In the genomic region with DNA sequence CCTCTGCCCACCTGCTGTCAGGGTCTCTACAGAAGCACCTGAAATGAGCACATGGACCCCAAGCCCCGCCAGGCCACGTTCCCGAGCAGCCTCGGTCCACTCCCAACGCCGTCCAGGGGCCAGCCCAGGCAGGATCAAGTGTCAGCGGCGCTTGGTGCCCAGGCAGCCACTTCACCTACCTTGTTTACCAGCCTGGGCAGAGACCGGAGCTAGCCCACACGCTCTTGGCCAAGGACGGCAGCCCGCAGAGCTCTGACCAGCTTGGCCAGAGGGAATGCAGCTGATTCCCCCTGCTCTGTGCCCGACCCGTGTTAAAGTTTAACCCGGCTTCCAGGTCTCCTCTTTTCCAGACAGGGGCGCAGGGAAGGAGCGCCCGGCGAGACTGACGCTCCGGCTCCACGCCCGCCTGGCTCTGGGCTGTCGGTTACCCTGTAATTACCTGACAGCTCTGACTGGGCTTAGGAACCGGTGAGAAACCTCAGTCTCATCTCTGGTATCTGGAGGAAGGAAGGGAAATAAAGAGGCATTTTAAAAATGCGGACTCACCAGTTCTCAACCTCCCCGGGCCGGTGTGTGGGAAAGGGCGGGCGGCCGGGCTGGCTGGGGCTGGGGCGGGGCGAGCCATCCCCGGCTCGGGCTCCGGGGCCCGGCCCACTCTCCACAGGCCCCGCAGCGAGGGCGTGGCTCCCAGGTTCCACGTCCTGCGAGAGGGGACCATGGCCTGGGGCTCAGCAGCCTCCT, we compare ENCODE assay signal across 1 cellular context.
TF ChIP-seq lines count a peak whose summit lies in the region.

No MANE protein-coding gene starts in this region.

TF ChIP-seq in HepG2, 621 proteins besides CTCF, POLR2A, EP300 and RAD21 (continued from another document and continues in another):
- 0 out of 2 replicates have a peak, but pooled peaks have one; percentile 14 for TF ChIP-seq ZNF484 (CRISPR knock-in tag; IDR thresholded peaks at IDR 0.05; ENCODE audit: borderline replicate concordance, low read depth)
- TF ChIP-seq, protein P1, sequence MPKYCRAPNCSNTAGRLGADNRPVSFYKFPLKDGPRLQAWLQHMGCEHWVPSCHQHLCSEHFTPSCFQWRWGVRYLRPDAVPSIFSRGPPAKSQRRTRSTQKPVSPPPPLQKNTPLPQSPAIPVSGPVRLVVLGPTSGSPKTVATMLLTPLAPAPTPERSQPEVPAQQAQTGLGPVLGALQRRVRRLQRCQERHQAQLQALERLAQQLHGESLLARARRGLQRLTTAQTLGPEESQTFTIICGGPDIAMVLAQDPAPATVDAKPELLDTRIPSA (CRISPR knock-in tag; IDR thresholded peaks at IDR 0.05; ENCODE audit: borderline replicate concordance) = 0 out of 2 replicates have a peak, but pooled peaks have one; percentile 14
- TF ChIP-seq, protein P2, sequence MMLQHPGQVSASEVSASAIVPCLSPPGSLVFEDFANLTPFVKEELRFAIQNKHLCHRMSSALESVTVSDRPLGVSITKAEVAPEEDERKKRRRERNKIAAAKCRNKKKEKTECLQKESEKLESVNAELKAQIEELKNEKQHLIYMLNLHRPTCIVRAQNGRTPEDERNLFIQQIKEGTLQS (CRISPR knock-in tag; IDR thresholded peaks at IDR 0.05) = no peak
- TF ChIP-seq, protein P3, sequence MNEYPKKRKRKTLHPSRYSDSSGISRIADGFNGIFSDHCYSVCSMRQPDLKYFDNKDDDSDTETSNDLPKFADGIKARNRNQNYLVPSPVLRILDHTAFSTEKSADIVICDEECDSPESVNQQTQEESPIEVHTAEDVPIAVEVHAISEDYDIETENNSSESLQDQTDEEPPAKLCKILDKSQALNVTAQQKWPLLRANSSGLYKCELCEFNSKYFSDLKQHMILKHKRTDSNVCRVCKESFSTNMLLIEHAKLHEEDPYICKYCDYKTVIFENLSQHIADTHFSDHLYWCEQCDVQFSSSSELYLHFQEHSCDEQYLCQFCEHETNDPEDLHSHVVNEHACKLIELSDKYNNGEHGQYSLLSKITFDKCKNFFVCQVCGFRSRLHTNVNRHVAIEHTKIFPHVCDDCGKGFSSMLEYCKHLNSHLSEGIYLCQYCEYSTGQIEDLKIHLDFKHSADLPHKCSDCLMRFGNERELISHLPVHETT (CRISPR knock-in tag; conservative IDR thresholded peaks at IDR 0.05) = 0 out of 2 replicates have a peak, but pooled peaks have one; percentile 54
- peak; percentile 71; the same call in 1 of the 2 replicates for TF ChIP-seq ZNF563 (CRISPR knock-in tag; IDR thresholded peaks at IDR 0.05)
- peak; percentile 33; the same call in 1 of the 2 replicates for TF ChIP-seq CREM (IDR thresholded peaks at IDR 0.05)
- TF ChIP-seq CREM (CRISPR knock-in tag; IDR thresholded peaks at IDR 0.05) = no peak
- TF ChIP-seq, protein P4, sequence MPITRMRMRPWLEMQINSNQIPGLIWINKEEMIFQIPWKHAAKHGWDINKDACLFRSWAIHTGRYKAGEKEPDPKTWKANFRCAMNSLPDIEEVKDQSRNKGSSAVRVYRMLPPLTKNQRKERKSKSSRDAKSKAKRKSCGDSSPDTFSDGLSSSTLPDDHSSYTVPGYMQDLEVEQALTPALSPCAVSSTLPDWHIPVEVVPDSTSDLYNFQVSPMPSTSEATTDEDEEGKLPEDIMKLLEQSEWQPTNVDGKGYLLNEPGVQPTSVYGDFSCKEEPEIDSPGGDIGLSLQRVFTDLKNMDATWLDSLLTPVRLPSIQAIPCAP (CRISPR knock-in tag; IDR thresholded peaks at IDR 0.05; ENCODE audit: low read depth) = peak; percentile 13; the same call in 1 of the 2 replicates
- TF ChIP-seq ZNF570 (CRISPR knock-in tag; IDR thresholded peaks at IDR 0.05; ENCODE audit: borderline replicate concordance) = no peak
- TF ChIP-seq, protein P5, sequence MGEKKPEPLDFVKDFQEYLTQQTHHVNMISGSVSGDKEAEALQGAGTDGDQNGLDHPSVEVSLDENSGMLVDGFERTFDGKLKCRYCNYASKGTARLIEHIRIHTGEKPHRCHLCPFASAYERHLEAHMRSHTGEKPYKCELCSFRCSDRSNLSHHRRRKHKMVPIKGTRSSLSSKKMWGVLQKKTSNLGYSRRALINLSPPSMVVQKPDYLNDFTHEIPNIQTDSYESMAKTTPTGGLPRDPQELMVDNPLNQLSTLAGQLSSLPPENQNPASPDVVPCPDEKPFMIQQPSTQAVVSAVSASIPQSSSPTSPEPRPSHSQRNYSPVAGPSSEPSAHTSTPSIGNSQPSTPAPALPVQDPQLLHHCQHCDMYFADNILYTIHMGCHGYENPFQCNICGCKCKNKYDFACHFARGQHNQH (CRISPR knock-in tag; IDR thresholded peaks at IDR 0.05) = peak; percentile 87
- TF ChIP-seq, protein P6, sequence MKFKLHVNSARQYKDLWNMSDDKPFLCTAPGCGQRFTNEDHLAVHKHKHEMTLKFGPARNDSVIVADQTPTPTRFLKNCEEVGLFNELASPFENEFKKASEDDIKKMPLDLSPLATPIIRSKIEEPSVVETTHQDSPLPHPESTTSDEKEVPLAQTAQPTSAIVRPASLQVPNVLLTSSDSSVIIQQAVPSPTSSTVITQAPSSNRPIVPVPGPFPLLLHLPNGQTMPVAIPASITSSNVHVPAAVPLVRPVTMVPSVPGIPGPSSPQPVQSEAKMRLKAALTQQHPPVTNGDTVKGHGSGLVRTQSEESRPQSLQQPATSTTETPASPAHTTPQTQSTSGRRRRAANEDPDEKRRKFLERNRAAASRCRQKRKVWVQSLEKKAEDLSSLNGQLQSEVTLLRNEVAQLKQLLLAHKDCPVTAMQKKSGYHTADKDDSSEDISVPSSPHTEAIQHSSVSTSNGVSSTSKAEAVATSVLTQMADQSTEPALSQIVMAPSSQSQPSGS (CRISPR knock-in tag; IDR thresholded peaks at IDR 0.05) = peak; percentile 39; the same call in 1 of the 2 replicates
- no peak for TF ChIP-seq CAMTA2 (CRISPR knock-in tag; IDR thresholded peaks at IDR 0.05; ENCODE audit: borderline replicate concordance)
- TF ChIP-seq, protein P7, sequence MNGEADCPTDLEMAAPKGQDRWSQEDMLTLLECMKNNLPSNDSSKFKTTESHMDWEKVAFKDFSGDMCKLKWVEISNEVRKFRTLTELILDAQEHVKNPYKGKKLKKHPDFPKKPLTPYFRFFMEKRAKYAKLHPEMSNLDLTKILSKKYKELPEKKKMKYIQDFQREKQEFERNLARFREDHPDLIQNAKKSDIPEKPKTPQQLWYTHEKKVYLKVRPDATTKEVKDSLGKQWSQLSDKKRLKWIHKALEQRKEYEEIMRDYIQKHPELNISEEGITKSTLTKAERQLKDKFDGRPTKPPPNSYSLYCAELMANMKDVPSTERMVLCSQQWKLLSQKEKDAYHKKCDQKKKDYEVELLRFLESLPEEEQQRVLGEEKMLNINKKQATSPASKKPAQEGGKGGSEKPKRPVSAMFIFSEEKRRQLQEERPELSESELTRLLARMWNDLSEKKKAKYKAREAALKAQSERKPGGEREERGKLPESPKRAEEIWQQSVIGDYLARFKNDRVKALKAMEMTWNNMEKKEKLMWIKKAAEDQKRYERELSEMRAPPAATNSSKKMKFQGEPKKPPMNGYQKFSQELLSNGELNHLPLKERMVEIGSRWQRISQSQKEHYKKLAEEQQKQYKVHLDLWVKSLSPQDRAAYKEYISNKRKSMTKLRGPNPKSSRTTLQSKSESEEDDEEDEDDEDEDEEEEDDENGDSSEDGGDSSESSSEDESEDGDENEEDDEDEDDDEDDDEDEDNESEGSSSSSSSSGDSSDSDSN (CRISPR knock-in tag; IDR thresholded peaks at IDR 0.05) = peak; percentile 95
- TF ChIP-seq, protein P8, sequence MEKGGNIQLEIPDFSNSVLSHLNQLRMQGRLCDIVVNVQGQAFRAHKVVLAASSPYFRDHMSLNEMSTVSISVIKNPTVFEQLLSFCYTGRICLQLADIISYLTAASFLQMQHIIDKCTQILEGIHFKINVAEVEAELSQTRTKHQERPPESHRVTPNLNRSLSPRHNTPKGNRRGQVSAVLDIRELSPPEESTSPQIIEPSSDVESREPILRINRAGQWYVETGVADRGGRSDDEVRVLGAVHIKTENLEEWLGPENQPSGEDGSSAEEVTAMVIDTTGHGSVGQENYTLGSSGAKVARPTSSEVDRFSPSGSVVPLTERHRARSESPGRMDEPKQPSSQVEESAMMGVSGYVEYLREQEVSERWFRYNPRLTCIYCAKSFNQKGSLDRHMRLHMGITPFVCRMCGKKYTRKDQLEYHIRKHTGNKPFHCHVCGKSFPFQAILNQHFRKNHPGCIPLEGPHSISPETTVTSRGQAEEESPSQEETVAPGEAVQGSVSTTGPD (CRISPR knock-in tag; IDR thresholded peaks at IDR 0.05) = no peak
- TF ChIP-seq, protein P9, sequence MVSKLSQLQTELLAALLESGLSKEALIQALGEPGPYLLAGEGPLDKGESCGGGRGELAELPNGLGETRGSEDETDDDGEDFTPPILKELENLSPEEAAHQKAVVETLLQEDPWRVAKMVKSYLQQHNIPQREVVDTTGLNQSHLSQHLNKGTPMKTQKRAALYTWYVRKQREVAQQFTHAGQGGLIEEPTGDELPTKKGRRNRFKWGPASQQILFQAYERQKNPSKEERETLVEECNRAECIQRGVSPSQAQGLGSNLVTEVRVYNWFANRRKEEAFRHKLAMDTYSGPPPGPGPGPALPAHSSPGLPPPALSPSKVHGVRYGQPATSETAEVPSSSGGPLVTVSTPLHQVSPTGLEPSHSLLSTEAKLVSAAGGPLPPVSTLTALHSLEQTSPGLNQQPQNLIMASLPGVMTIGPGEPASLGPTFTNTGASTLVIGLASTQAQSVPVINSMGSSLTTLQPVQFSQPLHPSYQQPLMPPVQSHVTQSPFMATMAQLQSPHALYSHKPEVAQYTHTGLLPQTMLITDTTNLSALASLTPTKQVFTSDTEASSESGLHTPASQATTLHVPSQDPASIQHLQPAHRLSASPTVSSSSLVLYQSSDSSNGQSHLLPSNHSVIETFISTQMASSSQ (IDR thresholded peaks at IDR 0.05; ENCODE audit: low read depth) = peak; percentile 96
- TF ChIP-seq, protein P9 (CRISPR knock-in tag; IDR thresholded peaks at IDR 0.05; ENCODE audit: borderline replicate concordance) = peak; percentile 99
- TF ChIP-seq, protein P10, sequence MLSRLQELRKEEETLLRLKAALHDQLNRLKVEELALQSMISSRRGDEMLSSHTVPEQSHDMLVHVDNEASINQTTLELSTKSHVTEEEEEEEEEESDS (CRISPR knock-in tag; IDR thresholded peaks at IDR 0.05; ENCODE audit: borderline replicate concordance) = no peak
- no peak; the same call in 1 of the 2 replicates for TF ChIP-seq RARG (CRISPR knock-in tag; IDR thresholded peaks at IDR 0.05; ENCODE audit: low read depth)
- TF ChIP-seq KAT7 (CRISPR knock-in tag; IDR thresholded peaks at IDR 0.05; ENCODE audit: borderline replicate concordance) = peak; percentile 66; the same call in 1 of the 2 replicates
- TF ChIP-seq MYC (CRISPR knock-in tag; IDR thresholded peaks at IDR 0.05; ENCODE audit: borderline replicate concordance) = peak; percentile 57; the same call in 1 of the 2 replicates
- TF ChIP-seq, protein P11, sequence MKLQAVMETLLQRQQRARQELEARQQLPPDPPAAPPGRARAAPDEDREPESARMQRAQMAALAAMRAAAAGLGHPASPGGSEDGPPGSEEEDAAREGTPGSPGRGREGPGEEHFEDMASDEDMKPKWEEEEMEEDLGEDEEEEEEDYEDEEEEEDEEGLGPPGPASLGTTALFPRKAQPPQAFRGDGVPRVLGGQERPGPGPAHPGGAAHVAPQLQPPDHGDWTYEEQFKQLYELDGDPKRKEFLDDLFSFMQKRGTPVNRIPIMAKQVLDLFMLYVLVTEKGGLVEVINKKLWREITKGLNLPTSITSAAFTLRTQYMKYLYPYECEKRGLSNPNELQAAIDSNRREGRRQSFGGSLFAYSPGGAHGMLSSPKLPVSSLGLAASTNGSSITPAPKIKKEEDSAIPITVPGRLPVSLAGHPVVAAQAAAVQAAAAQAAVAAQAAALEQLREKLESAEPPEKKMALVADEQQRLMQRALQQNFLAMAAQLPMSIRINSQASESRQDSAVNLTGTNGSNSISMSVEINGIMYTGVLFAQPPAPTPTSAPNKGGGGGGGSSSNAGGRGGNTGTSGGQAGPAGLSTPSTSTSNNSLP (IDR thresholded peaks at IDR 0.05; ENCODE audit: low read depth, low read length) = 0 out of 2 replicates have a peak, but pooled peaks have one; percentile 10
- TF ChIP-seq, protein P12, sequence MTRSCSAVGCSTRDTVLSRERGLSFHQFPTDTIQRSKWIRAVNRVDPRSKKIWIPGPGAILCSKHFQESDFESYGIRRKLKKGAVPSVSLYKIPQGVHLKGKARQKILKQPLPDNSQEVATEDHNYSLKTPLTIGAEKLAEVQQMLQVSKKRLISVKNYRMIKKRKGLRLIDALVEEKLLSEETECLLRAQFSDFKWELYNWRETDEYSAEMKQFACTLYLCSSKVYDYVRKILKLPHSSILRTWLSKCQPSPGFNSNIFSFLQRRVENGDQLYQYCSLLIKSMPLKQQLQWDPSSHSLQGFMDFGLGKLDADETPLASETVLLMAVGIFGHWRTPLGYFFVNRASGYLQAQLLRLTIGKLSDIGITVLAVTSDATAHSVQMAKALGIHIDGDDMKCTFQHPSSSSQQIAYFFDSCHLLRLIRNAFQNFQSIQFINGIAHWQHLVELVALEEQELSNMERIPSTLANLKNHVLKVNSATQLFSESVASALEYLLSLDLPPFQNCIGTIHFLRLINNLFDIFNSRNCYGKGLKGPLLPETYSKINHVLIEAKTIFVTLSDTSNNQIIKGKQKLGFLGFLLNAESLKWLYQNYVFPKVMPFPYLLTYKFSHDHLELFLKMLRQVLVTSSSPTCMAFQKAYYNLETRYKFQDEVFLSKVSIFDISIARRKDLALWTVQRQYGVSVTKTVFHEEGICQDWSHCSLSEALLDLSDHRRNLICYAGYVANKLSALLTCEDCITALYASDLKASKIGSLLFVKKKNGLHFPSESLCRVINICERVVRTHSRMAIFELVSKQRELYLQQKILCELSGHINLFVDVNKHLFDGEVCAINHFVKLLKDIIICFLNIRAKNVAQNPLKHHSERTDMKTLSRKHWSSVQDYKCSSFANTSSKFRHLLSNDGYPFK (CRISPR knock-in tag; IDR thresholded peaks at IDR 0.05; ENCODE audit: borderline replicate concordance) = peak; percentile 33; the same call in 1 of the 2 replicates
- no peak for TF ChIP-seq ZFAT (CRISPR knock-in tag; conservative IDR thresholded peaks at IDR 0.05)
- TF ChIP-seq ZNF614 (CRISPR knock-in tag; IDR thresholded peaks at IDR 0.05; ENCODE audit: borderline replicate concordance) = no peak
- no peak for TF ChIP-seq ZNF7 (CRISPR knock-in tag; IDR thresholded peaks at IDR 0.05)
